Comparison of ENCODE assay signal across 21 cellular contexts in the genomic region with DNA sequence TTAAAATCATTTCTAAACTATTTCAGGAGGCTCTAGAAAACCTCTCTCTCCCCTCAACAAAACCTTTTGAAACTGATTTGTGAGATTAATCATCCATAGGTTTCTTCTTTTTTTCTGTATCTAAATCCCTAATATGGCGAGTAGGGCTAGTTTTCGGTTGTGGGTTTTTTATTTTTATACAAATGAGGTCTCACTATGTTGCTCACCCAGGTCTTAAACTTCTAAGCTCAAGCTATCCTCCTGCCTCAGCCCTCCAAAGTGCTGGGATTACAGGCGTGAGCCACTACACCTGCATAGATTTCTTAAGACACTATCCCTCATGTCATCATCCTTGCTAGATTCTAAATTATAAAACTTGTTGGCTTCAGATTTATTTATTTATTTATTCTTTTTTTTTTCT. TPM values are rescaled to one million over a fixed set of nuclear protein-coding genes. Genes with fewer than 3 reads are reported as not detected.
A peak's percentile ranks its signal among the peaks of the same experiment; 100 is the strongest.
DNase-seq lines count a peak whose midpoint lies in the region; ATAC-seq, FAIRE-seq and TF ChIP-seq lines count a peak whose summit lies in the region.
"Had no signal": no experiment of that assay in that cellular context is flagged by ENCODE, and none has a peak within 500 bp of the region (broad histone marks: within the 10 kb centered on the region; RNA-seq: fewer than 3 reads in every experiment).

No MANE protein-coding gene starts in this region.

- TF ChIP-seq RAD21 in GM12878 (IDR thresholded peaks at IDR 0.05; ENCODE audit: insufficient read depth, low read depth, low read length), result no peak

- H3K27ac ChIP-seq in OCI-LY3 (ENCODE audit: low read length) (no peak overlapping the region), GM12878 (ENCODE audit: control insufficient read depth, insufficient read depth) (no peak overlapping the region)
- H3K27ac ChIP-seq: 22Rv1; A549; BLaER1 treated with 17β-estradiol and CSF1 and Interleukin-3, amounts not matched to agents 10 nM and 100 nM; C4-2B had no signal

- H3K4me1 ChIP-seq in OCI-LY3 (ENCODE audit: low read length) (peaks cover 19% of the 10 kb centered on the region), GM12878 (ENCODE audit: control insufficient read depth, insufficient read depth, low read length) (peaks cover 1% of the 10 kb centered on the region)
- H3K4me1 ChIP-seq: A549, Caco-2 had no signal

- H3K9me3 ChIP-seq in OCI-LY3 (ENCODE audit: insufficient read depth, low read length), result no peaks in the 10 kb centered on the region
- no peaks in the 10 kb centered on the region for H3K9me3 ChIP-seq in GM12878 (replicated peaks; ENCODE audit: control insufficient read depth, insufficient read depth, low read length)
- H3K9me3 ChIP-seq: A549; BLaER1 treated with 17β-estradiol and CSF1 and Interleukin-3, amounts not matched to agents 10 nM and 100 nM; Caco-2 had no signal

- H3K36me3 Mint-ChIP-seq in CD14-positive monocyte, result peaks cover 26 to 41% of the 10 kb centered on the region in 2 donors

- no peak overlapping the region for H3K27ac Mint-ChIP-seq in CD14-positive monocyte

- no peak for TF ChIP-seq POLR2A in GM12878 (IDR thresholded peaks at IDR 0.05; ENCODE audit: low read depth, low read length)

- TF ChIP-seq CTCF in GM13977 (IDR thresholded peaks at IDR 0.05; ENCODE audit: extremely low read depth, insufficient read depth, missing control alignments) (no peak), OCI-LY3 (IDR thresholded peaks at IDR 0.05; ENCODE audit: low read depth, low read length) (no peak), GM12878 (IDR thresholded peaks at IDR 0.05 in 2 of 3, conservative IDR thresholded peaks at IDR 0.05 in 1 of 3; ENCODE audit: control insufficient read depth in 2 of 3, extremely low read depth in 1 of 3, insufficient read depth in 1 of 3, low read depth in 3 of 3, low read length in 3 of 3) (no peak), CD14-positive monocyte (IDR thresholded peaks at IDR 0.05) (no peak)

- H3K4me3 ChIP-seq in OCI-LY3 (ENCODE audit: low read length) (no peak overlapping the region), GM12878 (no peak overlapping the region)
- H3K4me3 ChIP-seq: A549; BLaER1 treated with 17β-estradiol and CSF1 and Interleukin-3, amounts not matched to agents 10 nM and 100 nM had no signal

- in situ Hi-C loops in GM13977 (cut with MboI; ENCODE audit: low pct_unique_long_range_greater_than_20kb, low sequenced_read_pairs, unreplicated experiment), result no loop called here
- in situ Hi-C loops in GM12878 (cut with MboI), result no loop called here

- no peaks in the 10 kb centered on the region for H3K9me3 Mint-ChIP-seq in CD14-positive monocyte
- H3K9me3 Mint-ChIP-seq: CD4-positive, alpha-beta memory T cell had no signal

- SMC1A ChIA-PET in GM12878 (lab: Charles Lee; ENCODE audit: uncharacterized antibody, unreplicated experiment), result no interaction called here

- POLR2A ChIA-PET in GM12878 (lab: Charles Lee), result no interaction called here

- BruUV-seq in GM12878 (replicated peaks; lab: Mats Ljungman, UMichigan), result no TSS peak

- H3K79me2 ChIP-seq in OCI-LY3 (ENCODE audit: low read length), result no peaks in the 10 kb centered on the region
- no peaks in the 10 kb centered on the region for H3K79me2 ChIP-seq in GM12878 (ENCODE audit: control insufficient read depth, insufficient read depth, low read length)

- FAIRE-seq in GM12878 (lab: Jason Lieb, UNC), result no peak
- FAIRE-seq: A549, D721Med, GM12892 had no signal

- H3K9ac ChIP-seq in OCI-LY3 (ENCODE audit: low read length) (no peak overlapping the region), GM12878 (ENCODE audit: control insufficient read depth, insufficient read depth, low read length) (no peak overlapping the region)
- H3K9ac ChIP-seq: BLaER1 treated with 17β-estradiol and CSF1 and Interleukin-3, amounts not matched to agents 10 nM and 100 nM had no signal

- H2AFZ ChIP-seq in OCI-LY3 (ENCODE audit: low read depth, low read length) (no peak overlapping the region), GM12878 (ENCODE audit: control insufficient read depth, low read depth, low read length) (no peak overlapping the region)

- RAD21 ChIA-PET in GM12878 (lab: Charles Lee; ENCODE audit: unreplicated experiment), result no interaction called here

- H3K4me2 ChIP-seq in OCI-LY3 (ENCODE audit: low read length), result peak overlapping the region; percentile 26; the same call in 1 of the 2 replicates
- no peak overlapping the region for H3K4me2 ChIP-seq in GM12878 (ENCODE audit: control insufficient read depth, insufficient read depth)
- H3K4me2 ChIP-seq: A549; BLaER1 treated with 17β-estradiol and CSF1 and Interleukin-3, amounts not matched to agents 10 nM and 100 nM had no signal

- H3K36me3 ChIP-seq in OCI-LY3 (replicated peaks; ENCODE audit: low read depth, low read length) (peaks cover 9% of the 10 kb centered on the region), GM12878 (ENCODE audit: control insufficient read depth in 2 of 2, insufficient read depth in 2 of 2, low read length in 1 of 2) (peaks cover 0 to 23% of the 10 kb centered on the region in 2 experiments; a peak in 3 of 4 replicates)

- peak; percentile 62 for ATAC-seq in GM21360 (IDR thresholded peaks at IDR 0.05; ENCODE audit: unreplicated experiment)
- ATAC-seq in GM12878, result peak; percentile 38; the same call in 1 of the 3 replicates
- ATAC-seq: A549 had no signal

- intact Hi-C loops in GM12878 (cut with micrococcal nuclease; ENCODE audit: unreplicated experiment) (no loop called here), CD14-positive monocyte (cut with micrococcal nuclease) (no loop called here)

- peaks cover 0 to 1% (median 0%) of the 10 kb centered on the region in 3 donors for H3K27me3 Mint-ChIP-seq in CD14-positive monocyte (ENCODE audit: low read depth in 3 of 3)
- H3K27me3 Mint-ChIP-seq: B cell; CD4-positive, alpha-beta memory T cell; CD4-positive, CD25-positive, alpha-beta regulatory T cell had no signal

- peaks cover under 1% of the 10 kb centered on the region for H3K4me1 Mint-ChIP-seq in CD14-positive monocyte
- H3K4me1 Mint-ChIP-seq: B cell had no signal

- H3K27me3 ChIP-seq in OCI-LY3 (ENCODE audit: low read depth, low read length) (no peaks in the 10 kb centered on the region), GM12878 (replicated peaks in 1 of 2; ENCODE audit: control insufficient read depth in 2 of 2, insufficient read depth in 2 of 2, low read length in 1 of 2) (no peaks in the 10 kb centered on the region)
- H3K27me3 ChIP-seq: BLaER1 treated with 17β-estradiol and CSF1 and Interleukin-3, amounts not matched to agents 10 nM and 100 nM had no signal

- H3K4me3 Mint-ChIP-seq in CD14-positive monocyte, result no peak overlapping the region
- H3K4me3 Mint-ChIP-seq: B cell; CD4-positive, CD25-positive, alpha-beta regulatory T cell had no signal

- no peaks in the 10 kb centered on the region for H4K20me1 ChIP-seq in OCI-LY3 (ENCODE audit: insufficient read depth, low read length)
- H4K20me1 ChIP-seq in GM12878 (ENCODE audit: control insufficient read depth, insufficient read depth), result no peaks in the 10 kb centered on the region
- H4K20me1 ChIP-seq: BLaER1 treated with 17β-estradiol and CSF1 and Interleukin-3, amounts not matched to agents 10 nM and 100 nM had no signal

- 85% methylated on average over 3 of the region's 3 CpGs for WGBS in GM12878 (ENCODE audit: insufficient coverage, insufficient replicate concordance, low lambda C conversion rate, missing lambda C conversion rate)

- no peak for TF ChIP-seq EP300 in GM12878 (IDR thresholded peaks at IDR 0.05; ENCODE audit: borderline replicate concordance in 1 of 2, control insufficient read depth in 1 of 2, low read depth in 2 of 2, low read length in 2 of 2)

- CTCF ChIA-PET in GM12878 (lab: Yijun Ruan, JAX), result no interaction called here

- peak; percentile 20 for DNase-seq in GM13977 (ENCODE audit: low spot score)
- no peak for DNase-seq in GM12878 (ENCODE audit: low read depth, low spot score)
- DNase-seq in CD14-positive monocyte (ENCODE audit: low spot score), result no peak
- no peak for DNase-seq in NCI-H82 treated with DMSO at 0.1 percent for 48 hours (lab: John Stamatoyannopoulos, UW; ENCODE audit: unreplicated experiment)
- DNase-seq in NCI-H69 (lab: John Stamatoyannopoulos, UW), result no peak
- DNase-seq: AML-193; Caco-2; Calu3; CD4-positive, alpha-beta memory T cell; CD4-positive, CD25-positive, alpha-beta regulatory T cell; DMS79 treated with DMSO at 0.1 percent for 48 hours; GF-D8 had no signal

RNA-seq across cellular contexts. Expression of a gene that starts 43.9 kb away (rescaled TPM):
- 103 and 117 TPM in 2 replicates for total RNA-seq in GM12878 (2013; cell fraction: nucleolus; rRNA removed)
- 28.7 and 35.7 TPM in 2 replicates for total RNA-seq in GM12878 (2014; rRNA removed)
- total RNA-seq in GM12878 (2014; rRNA removed; fragmentation: Illumina TruSeq; extraction: Trizol), result 43.0 and 43.7 TPM in 2 replicates
- 27.2 and 28.4 TPM in 2 replicates for total RNA-seq in GM12878 (2021)
- polyA plus RNA-seq in GM12878 (2011; ENCODE audit: low read depth), result 13.4 TPM
- 58.9 and 89.9 TPM in 2 replicates for polyA plus RNA-seq in GM12878 (2011; rRNA removed)
- 19.6 and 26.7 TPM in 2 replicates for polyA plus RNA-seq in GM12878 (2011; cell fraction: cytosol; rRNA removed)
- polyA plus RNA-seq in GM12878 (2011; cell fraction: nucleus; rRNA removed), result 29.6 and 33.9 TPM in 2 replicates
- 17.2 and 23.4 TPM in 2 replicates for polyA plus RNA-seq in GM12878 (2012)
- polyA plus RNA-seq in GM12878 (2014; fragmentation: Illumina TruSeq; extraction: Trizol), result 50.3 and 58.2 TPM in 2 replicates
- polyA plus RNA-seq in GM12878 (2014; fragmentation: Nextera tagmentation; extraction: Ambion mirVana), result 10 to 100 TPM; 65.4 to 76.3 TPM
- 22.2 and 29.2 TPM in 2 replicates for polyA plus RNA-seq in GM12878 (2014; rRNA removed)
- 10 to 100 TPM; 62.3 to 63.3 TPM for polyA plus RNA-seq in GM12878 (2016; fragmentation: Nextera tagmentation; extraction: Ambion mirVana)
- 34.0 and 46.7 TPM in 2 replicates for polyA minus RNA-seq in GM12878 (2011; rRNA and poly(A)+ RNA removed)
- 10.2 and 11.0 TPM in 2 replicates for polyA minus RNA-seq in GM12878 (2011; cell fraction: cytosol; rRNA and poly(A)+ RNA removed)
- 24.2 and 34.3 TPM in 2 replicates for polyA minus RNA-seq in GM12878 (2011; cell fraction: nucleus; rRNA and poly(A)+ RNA removed)
- polyA plus RNA-seq in CD14-positive monocyte, result 10 to 100 TPM; 16.2 to 20.7 TPM

RNA-seq across cellular contexts. Expression of a gene that starts 44.1 kb away (rescaled TPM):
- 40.3 and 48.0 TPM in 2 replicates for total RNA-seq in GM12878 (2013; cell fraction: nucleolus; rRNA removed)
- total RNA-seq in GM12878 (2014; rRNA removed), result 25.8 and 32.5 TPM in 2 replicates
- 36.6 and 37.1 TPM in 2 replicates for total RNA-seq in GM12878 (2014; rRNA removed; fragmentation: Illumina TruSeq; extraction: Trizol)
- total RNA-seq in GM12878 (2021), result 23.8 and 26.9 TPM in 2 replicates
- polyA plus RNA-seq in GM12878 (2011; ENCODE audit: low read depth), result 16.2 TPM
- polyA plus RNA-seq in GM12878 (2011; rRNA removed), result 18.3 and 25.1 TPM in 2 replicates
- 5.3 and 6.2 TPM in 2 replicates for polyA plus RNA-seq in GM12878 (2011; cell fraction: cytosol; rRNA removed)
- polyA plus RNA-seq in GM12878 (2011; cell fraction: nucleus; rRNA removed), result 13.6 and 15.3 TPM in 2 replicates
- 26.5 and 28.6 TPM in 2 replicates for polyA plus RNA-seq in GM12878 (2012)
- polyA plus RNA-seq in GM12878 (2014; fragmentation: Illumina TruSeq; extraction: Trizol), result 36.5 and 44.7 TPM in 2 replicates
- polyA plus RNA-seq in GM12878 (2014; fragmentation: Nextera tagmentation; extraction: Ambion mirVana), result 10 to 100 TPM; 37.9 to 43.0 TPM
- 22.5 and 25.5 TPM in 2 replicates for polyA plus RNA-seq in GM12878 (2014; rRNA removed)
- 10 to 100 TPM; 46.0 to 54.2 TPM for polyA plus RNA-seq in GM12878 (2016; fragmentation: Nextera tagmentation; extraction: Ambion mirVana)
- polyA minus RNA-seq in GM12878 (2011; rRNA and poly(A)+ RNA removed), result 9.3 and 10.9 TPM in 2 replicates
- polyA minus RNA-seq in GM12878 (2011; cell fraction: cytosol; rRNA and poly(A)+ RNA removed), result 2.1 and 4.9 TPM in 2 replicates
- 9.6 and 18.8 TPM in 2 replicates for polyA minus RNA-seq in GM12878 (2011; cell fraction: nucleus; rRNA and poly(A)+ RNA removed)
- 10 to 100 TPM; 27.3 to 33.0 TPM for polyA plus RNA-seq in CD14-positive monocyte
